Comparison of ENCODE assay signal across 8 cellular contexts in the genomic region with DNA sequence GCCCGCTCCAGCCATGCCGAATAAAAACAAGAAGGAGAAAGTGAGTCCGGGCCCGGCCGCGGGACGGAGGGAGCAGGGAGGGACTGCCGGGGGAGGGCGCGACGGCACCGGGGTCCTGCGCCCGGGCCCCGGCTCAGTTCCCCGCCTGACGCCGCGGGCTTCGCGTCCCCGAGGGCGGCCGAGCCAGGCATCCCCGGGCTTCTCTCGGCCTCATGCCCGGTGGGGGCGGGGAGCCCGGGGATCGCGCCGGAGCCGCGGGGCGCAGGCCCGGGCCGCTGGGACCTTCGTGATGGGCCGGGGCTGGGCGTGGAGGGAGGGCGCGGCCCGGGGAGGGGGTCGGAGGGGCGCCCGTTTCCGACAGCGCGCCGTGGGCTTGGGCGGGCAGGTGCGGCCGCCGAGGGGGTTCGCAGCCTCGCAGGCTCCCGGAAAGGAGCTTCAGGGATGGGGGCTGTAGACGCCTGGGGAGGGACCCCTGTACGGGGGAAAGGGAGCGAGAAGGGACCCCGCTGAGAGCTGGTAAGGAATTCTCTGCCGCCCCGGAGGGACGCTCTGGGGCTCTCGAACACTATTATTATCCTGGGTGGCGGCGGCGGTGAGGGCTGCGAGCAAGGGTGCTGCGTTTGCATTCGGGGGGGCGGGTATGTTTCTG. TPM values are rescaled to one million over a fixed set of nuclear protein-coding genes. Genes with fewer than 3 reads are reported as not detected.
DNase-seq lines count a peak whose midpoint lies in the region; ATAC-seq and TF ChIP-seq lines count a peak whose summit lies in the region.

No MANE protein-coding gene starts in this region.

- TF ChIP-seq CTCF in GM12875 (IDR thresholded peaks at IDR 0.05; ENCODE audit: borderline replicate concordance, insufficient read depth, low read depth, low read length) (no peak), HEK293 (tag by site-specific recombination; IDR thresholded peaks at IDR 0.05) (no peak), heart left ventricle (IDR thresholded peaks at IDR 0.05) (no peak), psoas muscle (IDR thresholded peaks at IDR 0.05) (no peak)

- H3K36me3 ChIP-seq in HEK293 (ENCODE audit: control insufficient read depth in 2 of 2, insufficient read depth in 1 of 2, low read length in 2 of 2), result peaks cover 9 to 21% of the 10 kb centered on the region in 2 experiments; a peak in 2 of 3 replicates
- peaks cover 0 to 32% (median 26%) of the 10 kb centered on the region in 9 donors for H3K36me3 ChIP-seq in heart left ventricle
- H3K36me3 ChIP-seq in psoas muscle (ENCODE audit: insufficient read depth in 1 of 2, low read depth in 1 of 2), result peaks cover 0 to 32% of the 10 kb centered on the region in 2 donors

- intact Hi-C loops in heart left ventricle (cut with DNase I) (loop anchor here in 6 of 10 donors (2.0 to 10.0 kb wide), 6 partner anchors 55 to 200 kb away; a partner anchor contains a TSS), psoas muscle (cut with DNase I) (loop anchor here (5.0 to 10.0 kb wide), 2 partner anchors 50 to 163 kb away; no protein-coding TSS in a partner anchor)

- TF ChIP-seq POLR2A in heart left ventricle (IDR thresholded peaks at IDR 0.05), result peak in 1 of 2 donors; percentile 10

- H3K27me3 ChIP-seq in heart left ventricle, result no peaks in the 10 kb centered on the region
- H3K27me3 ChIP-seq in psoas muscle (ENCODE audit: insufficient read depth in 3 of 3, low read length in 2 of 3), result no peaks in the 10 kb centered on the region

- peaks cover 3% of the 10 kb centered on the region for H3K4me1 ChIP-seq in HEK293 (ENCODE audit: control insufficient read depth, insufficient read depth, low read length)
- peaks cover 0 to 30% (median 11%) of the 10 kb centered on the region in 12 donors for H3K4me1 ChIP-seq in heart left ventricle
- H3K4me1 ChIP-seq in psoas muscle, result no peaks in the 10 kb centered on the region

- WGBS in heart left ventricle, 4 donors, result 0 to 1% (median 1%) methylated on average over 24 to 72 of the region's 72 CpGs
- 0 to 2% (median 1%) methylated on average over 41 to 72 of the region's 72 CpGs for WGBS in psoas muscle, 3 donors

- POLR2A ChIA-PET in HEK293 (lab: Yijun Ruan, JAX), result interaction anchor here (0.9 to 1.4 kb wide), 2 partner anchors 8 to 9 kb away, joined by 4 to 7 read pairs; no protein-coding TSS in a partner anchor

- peak overlapping the region; percentile 64 for H3K4me3 ChIP-seq in GM12875 (ENCODE audit: low read depth, low read length)
- peak overlapping the region; percentile 66 for H3K4me3 ChIP-seq in HEK293 (ENCODE audit: low read depth, low read length)
- H3K4me3 ChIP-seq in heart left ventricle, result peak overlapping the region; percentile 62 to 98 (median 80)
- peak overlapping the region; percentile 78 for H3K4me3 ChIP-seq in psoas muscle

- CTCF ChIA-PET in HEK293 (lab: Yijun Ruan, JAX), result interaction anchor here (0.5 to 2.0 kb wide), 6 partner anchors 9 to 1342 kb away, joined by 3 to 13 read pairs (median 4); no protein-coding TSS in a partner anchor

- ATAC-seq in heart left ventricle, result no peak
- ATAC-seq in psoas muscle, result no peak

- peak overlapping the region; percentile 56; the same call in 1 of the 2 replicates for H3K27ac ChIP-seq in HEK293 (ENCODE audit: extremely low read depth, low read depth, low read length)
- H3K27ac ChIP-seq in heart left ventricle, result peak overlapping the region in 11 of 12 donors; percentile 60 to 91 (median 77)
- H3K27ac ChIP-seq in psoas muscle, result peak overlapping the region; percentile 71

- no peaks in the 10 kb centered on the region for H3K9me3 ChIP-seq in HEK293 (ENCODE audit: control insufficient read depth, insufficient read depth, low read depth, low read length)
- no peaks in the 10 kb centered on the region for H3K9me3 ChIP-seq in heart left ventricle
- no peaks in the 10 kb centered on the region for H3K9me3 ChIP-seq in psoas muscle

- DNase-seq in NCI-H69 (lab: John Stamatoyannopoulos, UW), result peak; percentile 60
- DNase-seq in activated gamma-delta T cell treated with anti-CD3 and anti-CD28 coated beads, Interleukin-2, amount 50 U/mL, for 16 hours (ENCODE audit: low read depth), result peak; percentile 20
- peak; percentile 38 to 79 (median 51) for DNase-seq in heart left ventricle
- DNase-seq in psoas muscle, result no peak
- DNase-seq in NCI-H524 treated with DMSO at 0.1 percent for 48 hours (lab: John Stamatoyannopoulos, UW), result no peak
- DNase-seq in KG1 (lab: John Stamatoyannopoulos, UW), result no peak

TF ChIP-seq in HEK293, 187 proteins besides CTCF, POLR2A, EP300 and RAD21 (continues in another document):
- no peak for TF ChIP-seq GLI4 (tag by site-specific recombination; IDR thresholded peaks at IDR 0.05)
- peak; percentile 33; the same call in 1 of the 2 replicates for TF ChIP-seq ZBTB48 (tag by site-specific recombination; IDR thresholded peaks at IDR 0.05)
- no peak for TF ChIP-seq GFI1B (tag by site-specific recombination; IDR thresholded peaks at IDR 0.05)
- TF ChIP-seq PRDM1 (tag by site-specific recombination; IDR thresholded peaks at IDR 0.05), result no peak
- no peak for TF ChIP-seq ZNF16 (tag by site-specific recombination; IDR thresholded peaks at IDR 0.05; ENCODE audit: low read depth)
- no peak for TF ChIP-seq ZNF37A (tag by site-specific recombination; IDR thresholded peaks at IDR 0.05)
- TF ChIP-seq ZNF114 (tag by site-specific recombination; IDR thresholded peaks at IDR 0.05), result no peak
- no peak for TF ChIP-seq ZNF324 (tag by site-specific recombination; IDR thresholded peaks at IDR 0.05)
- TF ChIP-seq ZNF707 (tag by site-specific recombination; IDR thresholded peaks at IDR 0.05), result no peak
- TF ChIP-seq, protein P1, sequence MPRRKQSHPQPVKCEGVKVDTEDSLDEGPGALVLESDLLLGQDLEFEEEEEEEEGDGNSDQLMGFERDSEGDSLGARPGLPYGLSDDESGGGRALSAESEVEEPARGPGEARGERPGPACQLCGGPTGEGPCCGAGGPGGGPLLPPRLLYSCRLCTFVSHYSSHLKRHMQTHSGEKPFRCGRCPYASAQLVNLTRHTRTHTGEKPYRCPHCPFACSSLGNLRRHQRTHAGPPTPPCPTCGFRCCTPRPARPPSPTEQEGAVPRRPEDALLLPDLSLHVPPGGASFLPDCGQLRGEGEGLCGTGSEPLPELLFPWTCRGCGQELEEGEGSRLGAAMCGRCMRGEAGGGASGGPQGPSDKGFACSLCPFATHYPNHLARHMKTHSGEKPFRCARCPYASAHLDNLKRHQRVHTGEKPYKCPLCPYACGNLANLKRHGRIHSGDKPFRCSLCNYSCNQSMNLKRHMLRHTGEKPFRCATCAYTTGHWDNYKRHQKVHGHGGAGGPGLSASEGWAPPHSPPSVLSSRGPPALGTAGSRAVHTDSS (tag by site-specific recombination; IDR thresholded peaks at IDR 0.05), result no peak
- no peak for TF ChIP-seq ZNF133 (tag by site-specific recombination; IDR thresholded peaks at IDR 0.05)
- no peak for TF ChIP-seq HOXD13 (CRISPR knock-in tag; IDR thresholded peaks at IDR 0.05; ENCODE audit: borderline replicate concordance)
- TF ChIP-seq, protein P2, sequence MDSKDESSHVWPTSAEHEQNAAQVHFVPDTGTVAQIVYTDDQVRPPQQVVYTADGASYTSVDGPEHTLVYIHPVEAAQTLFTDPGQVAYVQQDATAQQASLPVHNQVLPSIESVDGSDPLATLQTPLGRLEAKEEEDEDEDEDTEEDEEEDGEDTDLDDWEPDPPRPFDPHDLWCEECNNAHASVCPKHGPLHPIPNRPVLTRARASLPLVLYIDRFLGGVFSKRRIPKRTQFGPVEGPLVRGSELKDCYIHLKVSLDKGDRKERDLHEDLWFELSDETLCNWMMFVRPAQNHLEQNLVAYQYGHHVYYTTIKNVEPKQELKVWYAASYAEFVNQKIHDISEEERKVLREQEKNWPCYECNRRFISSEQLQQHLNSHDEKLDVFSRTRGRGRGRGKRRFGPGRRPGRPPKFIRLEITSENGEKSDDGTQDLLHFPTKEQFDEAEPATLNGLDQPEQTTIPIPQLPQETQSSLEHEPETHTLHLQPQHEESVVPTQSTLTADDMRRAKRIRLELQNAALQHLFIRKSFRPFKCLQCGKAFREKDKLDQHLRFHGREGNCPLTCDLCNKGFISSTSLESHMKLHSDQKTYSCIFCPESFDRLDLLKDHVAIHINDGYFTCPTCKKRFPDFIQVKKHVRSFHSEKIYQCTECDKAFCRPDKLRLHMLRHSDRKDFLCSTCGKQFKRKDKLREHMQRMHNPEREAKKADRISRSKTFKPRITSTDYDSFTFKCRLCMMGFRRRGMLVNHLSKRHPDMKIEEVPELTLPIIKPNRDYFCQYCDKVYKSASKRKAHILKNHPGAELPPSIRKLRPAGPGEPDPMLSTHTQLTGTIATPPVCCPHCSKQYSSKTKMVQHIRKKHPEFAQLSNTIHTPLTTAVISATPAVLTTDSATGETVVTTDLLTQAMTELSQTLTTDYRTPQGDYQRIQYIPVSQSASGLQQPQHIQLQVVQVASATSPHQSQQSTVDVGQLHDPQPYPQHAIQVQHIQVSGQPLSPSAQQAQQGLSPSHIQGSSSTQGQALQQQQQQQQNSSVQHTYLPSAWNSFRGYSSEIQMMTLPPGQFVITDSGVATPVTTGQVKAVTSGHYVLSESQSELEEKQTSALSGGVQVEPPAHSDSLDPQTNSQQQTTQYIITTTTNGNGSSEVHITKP (tag by site-specific recombination; IDR thresholded peaks at IDR 0.05), result no peak
- TF ChIP-seq ZNF76 (tag by site-specific recombination; IDR thresholded peaks at IDR 0.05; ENCODE audit: borderline replicate concordance, low read depth), result no peak
- TF ChIP-seq SCRT2 (tag by site-specific recombination; IDR thresholded peaks at IDR 0.05), result no peak
- TF ChIP-seq, protein P3, sequence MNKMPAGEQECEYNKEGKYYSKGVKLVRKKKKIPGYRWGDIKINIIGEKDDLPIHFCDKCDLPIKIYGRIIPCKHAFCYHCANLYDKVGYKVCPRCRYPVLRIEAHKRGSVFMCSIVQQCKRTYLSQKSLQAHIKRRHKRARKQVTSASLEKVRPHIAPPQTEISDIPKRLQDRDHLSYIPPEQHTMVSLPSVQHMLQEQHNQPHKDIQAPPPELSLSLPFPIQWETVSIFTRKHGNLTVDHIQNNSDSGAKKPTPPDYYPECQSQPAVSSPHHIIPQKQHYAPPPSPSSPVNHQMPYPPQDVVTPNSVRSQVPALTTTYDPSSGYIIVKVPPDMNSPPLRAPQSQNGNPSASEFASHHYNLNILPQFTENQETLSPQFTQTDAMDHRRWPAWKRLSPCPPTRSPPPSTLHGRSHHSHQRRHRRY (tag by site-specific recombination; IDR thresholded peaks at IDR 0.05), result no peak
- no peak for TF ChIP-seq ZNF354C (tag by site-specific recombination; IDR thresholded peaks at IDR 0.05; ENCODE audit: borderline replicate concordance, low read depth)

RNA-seq across cellular contexts. Expression of a gene that starts 0.5 kb away (rescaled TPM):
- total RNA-seq in heart left ventricle, result 100 to 1,000 TPM; 116 to 248 (median 207) TPM
- polyA plus RNA-seq in heart left ventricle, result 100 to 1,000 TPM in 1 of 2 donors, 10 to 100 TPM in 1; 99.4 to 150 TPM
- 10 to 100 TPM; 53.1 to 76.6 (median 63.0) TPM for total RNA-seq in psoas muscle
- 10 to 100 TPM; 18.2 to 63.4 (median 24.6) TPM for polyA plus RNA-seq in psoas muscle

Comparison
In these comparisons a context has a peak if more than half of its experiments do, and no peak if none do; other contexts are left out.
1. DNase-seq: peak in NCI-H69 (single experiment), activated gamma-delta T cell treated with anti-CD3 and anti-CD28 coated beads, Interleukin-2, amount 50 U/mL, for 16 hours (single experiment) and heart left ventricle (5 of 5); none in psoas muscle (0 of 2), NCI-H524 treated with DMSO at 0.1 percent for 48 hours (single experiment) and KG1 (single experiment).
2. Peak in every context shown above with its lines, with median percentiles within 50 percentile points of each other: H3K4me3 ChIP-seq and H3K27ac ChIP-seq.